ENCODE assay signal across 18 cellular contexts in genomic region chr5:76664065-76664464, GRCh38. TPM values are rescaled to one million over a fixed set of nuclear protein-coding genes. Genes with fewer than 3 reads are reported as not detected.
DNase-seq lines count a peak whose midpoint lies in the region; ATAC-seq and TF ChIP-seq lines count a peak whose summit lies in the region.
"Had no signal": no experiment of that assay in that cellular context is flagged by ENCODE, and none has a peak within 500 bp of the region (broad histone marks: within the 10 kb centered on the region; RNA-seq: fewer than 3 reads in every experiment).

No MANE protein-coding gene starts in this region.

- DNase-seq in activated B cell treated with CpG ODN at 0.5 μM for 24 hours (no peak), activated gamma-delta T cell treated with Interleukin-2 at 50 U/mL for 16 hours (no peak), T-helper 1 cell (no peak)
- no peak for DNase-seq in natural killer cell treated with Interleukin-12 subunit alpha and Interleukin-12 subunit beta and Interleukin-15 and Interleukin-18, amount 100 ng/mL, for 72 hours (ENCODE audit: low spot score)
- DNase-seq: CD4-positive, alpha-beta T cell; IMR-90; MM.1S; NCI-H1048; NCI-H1417; NCI-H1694 treated with DMSO at 0.1 percent for 48 hours; NCI-H2081; NCI-H2227 treated with DMSO at 0.1 percent for 48 hours; NCI-H526 treated with DMSO at 0.1 percent for 48 hours; SHP77 had no signal

- ATAC-seq in GM18907 (IDR thresholded peaks at IDR 0.05; ENCODE audit: unreplicated experiment) (peak; percentile 76), HG03135 (IDR thresholded peaks at IDR 0.05; ENCODE audit: unreplicated experiment) (peak; percentile 70), activated B cell treated with CpG ODN at 0.5 μM for 24 hours (ENCODE audit: low read depth) (peak; percentile 10), HG03565 (IDR thresholded peaks at IDR 0.05; ENCODE audit: unreplicated experiment) (no peak)
- no peak for ATAC-seq in natural killer cell treated with Interleukin-12 subunit alpha and Interleukin-12 subunit beta and Interleukin-15 and Interleukin-18, amount 100 ng/mL, for 72 hours
- ATAC-seq: Panc1 had no signal

- H3K27me3 Mint-ChIP-seq in activated B cell treated with CpG ODN at 0.5 μM for 24 hours = no peaks in the 10 kb centered on the region
- H3K27me3 Mint-ChIP-seq in natural killer cell treated with Interleukin-12 subunit alpha and Interleukin-12 subunit beta and Interleukin-15 and Interleukin-18, amount 100 ng/mL, for 72 hours = no peaks in the 10 kb centered on the region
- H3K27me3 Mint-ChIP-seq: CD4-positive, alpha-beta T cell had no signal

- no peak for TF ChIP-seq CTCF in activated B cell treated with CpG ODN at 0.5 μM for 24 hours (IDR thresholded peaks at IDR 0.05)

- no peak overlapping the region for H3K4me3 Mint-ChIP-seq in activated B cell treated with CpG ODN at 0.5 μM for 24 hours
- no peak overlapping the region for H3K4me3 Mint-ChIP-seq in natural killer cell treated with Interleukin-12 subunit alpha and Interleukin-12 subunit beta and Interleukin-15 and Interleukin-18, amount 100 ng/mL, for 72 hours
- H3K4me3 Mint-ChIP-seq: CD4-positive, alpha-beta T cell had no signal

- H3K9me3 Mint-ChIP-seq in activated B cell treated with CpG ODN at 0.5 μM for 24 hours = no peaks in the 10 kb centered on the region
- no peaks in the 10 kb centered on the region for H3K9me3 Mint-ChIP-seq in natural killer cell treated with Interleukin-12 subunit alpha and Interleukin-12 subunit beta and Interleukin-15 and Interleukin-18, amount 100 ng/mL, for 72 hours
- H3K9me3 Mint-ChIP-seq: CD4-positive, alpha-beta T cell had no signal

- intact Hi-C loops in activated B cell treated with CpG ODN at 0.5 μM for 24 hours (cut with micrococcal nuclease) = no loop called here

- CTCF ChIA-PET in activated B cell treated with CpG ODN at 0.5 μM for 24 hours (lab: Charles Lee) = no interaction called here

- no peak overlapping the region for H3K27ac Mint-ChIP-seq in activated B cell treated with CpG ODN at 0.5 μM for 24 hours
- H3K27ac Mint-ChIP-seq in natural killer cell treated with Interleukin-12 subunit alpha and Interleukin-12 subunit beta and Interleukin-15 and Interleukin-18, amount 100 ng/mL, for 72 hours = peak overlapping the region; percentile 54 to 73
- H3K27ac Mint-ChIP-seq: CD4-positive, alpha-beta T cell had no signal

- POLR2A ChIA-PET in activated B cell treated with CpG ODN at 0.5 μM for 24 hours (lab: Charles Lee) = no interaction called here

- H3K4me1 Mint-ChIP-seq in activated B cell treated with CpG ODN at 0.5 μM for 24 hours = peaks cover 9% of the 10 kb centered on the region
- peaks cover 0 to 5% of the 10 kb centered on the region in 2 donors for H3K4me1 Mint-ChIP-seq in natural killer cell treated with Interleukin-12 subunit alpha and Interleukin-12 subunit beta and Interleukin-15 and Interleukin-18, amount 100 ng/mL, for 72 hours (ENCODE audit: low read depth in 2 of 2)

- no peaks in the 10 kb centered on the region for H3K36me3 Mint-ChIP-seq in activated B cell treated with CpG ODN at 0.5 μM for 24 hours (ENCODE audit: low read depth)
- H3K36me3 Mint-ChIP-seq in natural killer cell treated with Interleukin-12 subunit alpha and Interleukin-12 subunit beta and Interleukin-15 and Interleukin-18, amount 100 ng/mL, for 72 hours = peaks cover 22% of the 10 kb centered on the region

RNA-seq across cellular contexts. Expression of gene F2RL2, which starts 40.9 kb away (rescaled TPM):
- total RNA-seq in activated B cell treated with CpG ODN at 0.5 μM for 24 hours = not detected in 2 replicates
- total RNA-seq in natural killer cell treated with Interleukin-12 subunit alpha and Interleukin-12 subunit beta and Interleukin-15 and Interleukin-18, amount 100 ng/mL, for 72 hours = not detected
- total RNA-seq: CD4-positive, alpha-beta T cell had no signal

RNA-seq across cellular contexts. Expression of gene F2R, which starts 51.9 kb away (rescaled TPM):
- total RNA-seq in activated B cell treated with CpG ODN at 0.5 μM for 24 hours = 0.18 and 0.20 TPM in 2 replicates
- total RNA-seq in natural killer cell treated with Interleukin-12 subunit alpha and Interleukin-12 subunit beta and Interleukin-15 and Interleukin-18, amount 100 ng/mL, for 72 hours = 10 to 100 TPM in 1 of 2 donors, 1 to 10 TPM in 1; 8.1 to 23.7 TPM

Comparison
In these comparisons a context has a peak if more than half of its experiments do, and no peak if none do; other contexts are left out.
1. ATAC-seq: peak in GM18907 (single experiment), HG03135 (single experiment) and activated B cell treated with CpG ODN at 0.5 μM for 24 hours (single experiment); none in natural killer cell treated with Interleukin-12 subunit alpha and Interleukin-12 subunit beta and Interleukin-15 and Interleukin-18, amount 100 ng/mL, for 72 hours (0 of 2) and HG03565 (single experiment).